10 cellular contexts compared by ENCODE assay signal in the genomic region with DNA sequence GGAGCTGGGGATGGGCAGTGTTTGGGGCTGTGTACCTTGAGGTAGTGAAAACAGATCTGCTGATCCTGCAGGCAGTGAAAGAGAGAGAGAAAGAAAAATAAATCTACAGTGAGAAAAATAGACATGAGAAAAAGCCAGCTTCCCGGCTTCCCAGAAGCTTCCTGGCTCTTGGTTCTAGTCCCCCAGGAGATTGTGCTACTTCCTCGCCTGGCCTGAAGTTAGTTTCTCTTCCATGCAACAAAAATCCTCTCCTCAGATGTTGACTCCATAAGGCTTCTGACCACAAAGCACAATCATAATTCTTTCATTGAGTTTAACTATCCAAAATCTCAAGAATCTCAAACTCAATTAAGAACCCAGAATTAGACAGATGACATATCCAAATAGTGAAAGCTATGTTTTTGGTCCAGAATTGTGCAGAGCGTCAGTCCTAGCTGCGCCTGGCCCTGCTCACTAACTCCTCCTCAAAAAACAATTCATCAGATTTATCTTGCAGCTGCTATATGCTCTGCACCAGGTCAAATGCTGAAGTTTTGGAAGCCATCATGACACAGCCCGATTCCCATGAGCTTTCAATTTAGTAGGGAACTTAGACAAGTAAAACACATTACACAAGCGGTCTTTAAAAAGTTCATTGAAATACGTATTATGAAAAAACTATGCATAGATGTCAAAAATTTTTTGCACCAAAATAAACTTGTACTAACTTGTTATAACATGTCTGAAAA. TPM values are rescaled to one million over a fixed set of nuclear protein-coding genes. Genes with fewer than 3 reads are reported as not detected.
A peak's percentile ranks its signal among the peaks of the same experiment; 100 is the strongest.
DNase-seq lines count a peak whose midpoint lies in the region; TF ChIP-seq lines count a peak whose summit lies in the region.
"Had no signal": no experiment of that assay in that cellular context is flagged by ENCODE, and none has a peak within 500 bp of the region (broad histone marks: within the 10 kb centered on the region; RNA-seq: fewer than 3 reads in every experiment).

No MANE protein-coding gene starts in this region.

- peak; percentile 39 for DNase-seq in AG10803 (ENCODE audit: low read depth)
- DNase-seq in SK-N-DZ (ENCODE audit: low spot score) = peak; percentile 26
- DNase-seq in glutamatergic neuron = no peak
- no peak for DNase-seq in osteocyte (ENCODE audit: extremely low spot score, unreplicated experiment)
- no peak for DNase-seq in activated CD4-positive, CD25-positive, alpha-beta regulatory T cell (lab: John Stamatoyannopoulos, UW)
- DNase-seq in retina = no peak
- no peak for DNase-seq in NK-92 (lab: John Stamatoyannopoulos, UW; ENCODE audit: unreplicated experiment)
- DNase-seq in GOT3 (lab: John Stamatoyannopoulos, UW) = no peak
- DNase-seq: activated effector memory CD4-positive, alpha-beta T cell treated with anti-CD3 and anti-CD28 coated beads, Interleukin-2, amount 50 U/mL, for 16 hours; SHP77 had no signal

- peak overlapping the region; percentile 8 for H3K4me3 Mint-ChIP-seq in glutamatergic neuron (ENCODE audit: unreplicated experiment)
- H3K4me3 Mint-ChIP-seq in osteocyte (ENCODE audit: unreplicated experiment) = no peak overlapping the region

- TF ChIP-seq CTCF in AG10803 (conservative IDR thresholded peaks at IDR 0.05; ENCODE audit: low read length) (no peak), glutamatergic neuron (IDR thresholded peaks at IDR 0.05; ENCODE audit: partially characterized antibody, unreplicated experiment) (no peak), osteocyte (IDR thresholded peaks at IDR 0.05) (no peak)

- peaks cover 2% of the 10 kb centered on the region for H3K9me3 Mint-ChIP-seq in glutamatergic neuron (ENCODE audit: unreplicated experiment)
- H3K9me3 Mint-ChIP-seq in osteocyte (ENCODE audit: unreplicated experiment) = peaks cover 9% of the 10 kb centered on the region

- H3K27ac Mint-ChIP-seq in glutamatergic neuron (ENCODE audit: unreplicated experiment) (peak overlapping the region; percentile 80), osteocyte (ENCODE audit: unreplicated experiment) (peak overlapping the region; percentile 77)

- H3K27me3 Mint-ChIP-seq in glutamatergic neuron (ENCODE audit: unreplicated experiment) (peaks cover 2% of the 10 kb centered on the region), osteocyte (ENCODE audit: unreplicated experiment) (no peaks in the 10 kb centered on the region)

- H3K4me3 ChIP-seq in AG10803 (ENCODE audit: low read length) = no peak overlapping the region

- H3K36me3 Mint-ChIP-seq in glutamatergic neuron (ENCODE audit: unreplicated experiment) (no peaks in the 10 kb centered on the region), osteocyte (ENCODE audit: unreplicated experiment) (no peaks in the 10 kb centered on the region)

- peaks cover 10% of the 10 kb centered on the region for H3K4me1 Mint-ChIP-seq in glutamatergic neuron (ENCODE audit: low read depth, unreplicated experiment)
- peaks cover 24% of the 10 kb centered on the region for H3K4me1 Mint-ChIP-seq in osteocyte (ENCODE audit: unreplicated experiment)

RNA-seq across cellular contexts. Expression of a gene that starts 20.1 kb away (rescaled TPM):
- 35.3 and 39.6 TPM in 2 replicates for polyA plus RNA-seq in SK-N-DZ (2014; cell fraction: cytosol; rRNA removed)
- polyA plus RNA-seq in SK-N-DZ (2014; cell fraction: nucleus; rRNA removed) = 75.3 and 106 TPM in 2 replicates
- total RNA-seq in glutamatergic neuron (ENCODE audit: unreplicated experiment) = 12.2 TPM
- 53.6 and 63.3 TPM in 2 replicates for total RNA-seq in osteocyte

Comparison
In these comparisons a context has a peak if more than half of its experiments do, and no peak if none do; other contexts are left out.
1. DNase-seq: peak in AG10803 (single experiment) and SK-N-DZ (single experiment); none in glutamatergic neuron (single experiment), osteocyte (single experiment), activated CD4-positive, CD25-positive, alpha-beta regulatory T cell (0 of 4), retina (single experiment), NK-92 (single experiment) and GOT3 (single experiment).